ENCODE assay signal across 17 cellular contexts in the genomic region with DNA sequence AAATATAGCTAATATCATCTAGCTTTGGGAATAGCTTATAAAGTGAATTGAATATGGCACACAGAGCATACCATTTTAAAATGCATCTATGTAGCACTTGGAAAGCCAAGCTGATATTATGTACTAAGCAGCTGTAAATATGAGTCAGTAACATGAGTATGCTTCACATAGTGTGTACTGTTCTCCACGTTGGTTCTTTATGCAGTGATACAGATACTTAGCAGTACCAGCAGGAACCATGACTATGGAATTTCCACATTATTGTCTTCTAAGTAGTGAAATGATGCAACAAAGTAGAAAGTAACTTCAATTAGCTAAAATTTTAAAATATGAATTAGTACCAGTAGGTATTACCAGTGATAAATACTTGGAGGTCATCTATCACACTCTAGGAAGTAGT.
DNase-seq lines count a peak whose midpoint lies in the region; ATAC-seq and TF ChIP-seq lines count a peak whose summit lies in the region.
"Had no signal": no experiment of that assay in that cellular context is flagged by ENCODE, and none has a peak within 500 bp of the region (broad histone marks: within the 10 kb centered on the region; RNA-seq: fewer than 3 reads in every experiment).

No MANE protein-coding gene starts in this region.

- TF ChIP-seq CTCF in fibroblast of mammary gland (conservative IDR thresholded peaks at IDR 0.05; ENCODE audit: control insufficient read depth, insufficient read depth, low read depth, low read length), result no peak
- TF ChIP-seq CTCF in glutamatergic neuron (IDR thresholded peaks at IDR 0.05; ENCODE audit: partially characterized antibody, unreplicated experiment), result no peak

- no peak overlapping the region for H3K4me3 Mint-ChIP-seq in stimulated activated naive B cell treated with anti-CD40 and anti-IgM and Interleukin-4, amounts not matched to agents 10 μg/mL and 1 μg/mL and 100 μg/mL, for 72 hours
- no peak overlapping the region for H3K4me3 Mint-ChIP-seq in glutamatergic neuron (ENCODE audit: unreplicated experiment)
- H3K4me3 Mint-ChIP-seq: B cell; CD4-positive, CD25-positive, alpha-beta regulatory T cell; HFFc6 had no signal

- no peaks in the 10 kb centered on the region for H3K36me3 Mint-ChIP-seq in stimulated activated naive B cell treated with anti-CD40 and anti-IgM and Interleukin-4, amounts not matched to agents 10 μg/mL and 1 μg/mL and 100 μg/mL, for 72 hours
- H3K36me3 Mint-ChIP-seq in glutamatergic neuron (ENCODE audit: unreplicated experiment), result no peaks in the 10 kb centered on the region
- H3K36me3 Mint-ChIP-seq: CD4-positive, CD25-positive, alpha-beta regulatory T cell had no signal

- H3K27ac Mint-ChIP-seq in stimulated activated naive B cell treated with anti-CD40 and anti-IgM and Interleukin-4, amounts not matched to agents 10 μg/mL and 1 μg/mL and 100 μg/mL, for 72 hours, result no peak overlapping the region
- no peak overlapping the region for H3K27ac Mint-ChIP-seq in glutamatergic neuron (ENCODE audit: unreplicated experiment)
- H3K27ac Mint-ChIP-seq: B cell; CD4-positive, CD25-positive, alpha-beta regulatory T cell; HFFc6 had no signal

- no peak for ATAC-seq in stimulated activated naive B cell treated with anti-CD40 and anti-IgM and Interleukin-4, amounts not matched to agents 10 μg/mL and 1 μg/mL and 100 μg/mL, for 72 hours (replicated peaks)

- no peaks in the 10 kb centered on the region for H3K27me3 Mint-ChIP-seq in stimulated activated naive B cell treated with anti-CD40 and anti-IgM and Interleukin-4, amounts not matched to agents 10 μg/mL and 1 μg/mL and 100 μg/mL, for 72 hours
- no peaks in the 10 kb centered on the region for H3K27me3 Mint-ChIP-seq in glutamatergic neuron (ENCODE audit: unreplicated experiment)
- H3K27me3 Mint-ChIP-seq: B cell had no signal

- no peaks in the 10 kb centered on the region for H3K4me1 Mint-ChIP-seq in stimulated activated naive B cell treated with anti-CD40 and anti-IgM and Interleukin-4, amounts not matched to agents 10 μg/mL and 1 μg/mL and 100 μg/mL, for 72 hours
- H3K4me1 Mint-ChIP-seq in glutamatergic neuron (ENCODE audit: low read depth, unreplicated experiment), result no peaks in the 10 kb centered on the region
- H3K4me1 Mint-ChIP-seq: B cell; CD4-positive, CD25-positive, alpha-beta regulatory T cell had no signal

- no peaks in the 10 kb centered on the region for H3K9me3 Mint-ChIP-seq in stimulated activated naive B cell treated with anti-CD40 and anti-IgM and Interleukin-4, amounts not matched to agents 10 μg/mL and 1 μg/mL and 100 μg/mL, for 72 hours
- no peaks in the 10 kb centered on the region for H3K9me3 Mint-ChIP-seq in glutamatergic neuron (ENCODE audit: unreplicated experiment)
- H3K9me3 Mint-ChIP-seq: CD4-positive, CD25-positive, alpha-beta regulatory T cell; HFFc6 had no signal

- H3K4me3 ChIP-seq in fibroblast of mammary gland (ENCODE audit: control insufficient read depth, low read depth, low read length) (no peak overlapping the region), skeletal muscle cell (ENCODE audit: low read depth, low read length) (no peak overlapping the region)
- H3K4me3 ChIP-seq: SJSA1 had no signal

- DNase-seq in DMS53 (lab: John Stamatoyannopoulos, UW), result peak; percentile 48
- no peak for DNase-seq in DMS53 treated with DMSO at 0.1 percent for 48 hours (lab: John Stamatoyannopoulos, UW; ENCODE audit: unreplicated experiment)
- peak; percentile 60 for DNase-seq in amniotic epithelial cell (ENCODE audit: low read depth)
- DNase-seq in fibroblast of mammary gland (ENCODE audit: low read depth), result peak; percentile 34
- peak; percentile 50 for DNase-seq in skeletal muscle cell (ENCODE audit: low read depth)
- DNase-seq in stimulated activated naive B cell treated with anti-CD40 and anti-IgM and Interleukin-4, amounts not matched to agents 10 μg/mL and 1 μg/mL and 100 μg/mL, for 72 hours, result no peak
- no peak for DNase-seq in glutamatergic neuron
- no peak for DNase-seq in NCI-H2029 treated with DMSO at 0.1 percent for 48 hours (lab: John Stamatoyannopoulos, UW)
- DNase-seq: Caco-2; CD4-positive, CD25-positive, alpha-beta regulatory T cell; HFFc6; NCI-H1417 treated with DMSO at 0.1 percent for 48 hours; NCI-H187 treated with DMSO at 0.1 percent for 48 hours; NCI-H226; NCI-H524 treated with DMSO at 0.1 percent for 48 hours had no signal

Comparison
In these comparisons a context has a peak if more than half of its experiments do, and no peak if none do; other contexts are left out.
1. DNase-seq: peak in DMS53 (single experiment), amniotic epithelial cell (single experiment), fibroblast of mammary gland (single experiment) and skeletal muscle cell (single experiment); none in DMS53 treated with DMSO at 0.1 percent for 48 hours (single experiment), stimulated activated naive B cell treated with anti-CD40 and anti-IgM and Interleukin-4, amounts not matched to agents 10 μg/mL and 1 μg/mL and 100 μg/mL, for 72 hours (single experiment), glutamatergic neuron (single experiment) and NCI-H2029 treated with DMSO at 0.1 percent for 48 hours (single experiment).